In the genomic region with DNA sequence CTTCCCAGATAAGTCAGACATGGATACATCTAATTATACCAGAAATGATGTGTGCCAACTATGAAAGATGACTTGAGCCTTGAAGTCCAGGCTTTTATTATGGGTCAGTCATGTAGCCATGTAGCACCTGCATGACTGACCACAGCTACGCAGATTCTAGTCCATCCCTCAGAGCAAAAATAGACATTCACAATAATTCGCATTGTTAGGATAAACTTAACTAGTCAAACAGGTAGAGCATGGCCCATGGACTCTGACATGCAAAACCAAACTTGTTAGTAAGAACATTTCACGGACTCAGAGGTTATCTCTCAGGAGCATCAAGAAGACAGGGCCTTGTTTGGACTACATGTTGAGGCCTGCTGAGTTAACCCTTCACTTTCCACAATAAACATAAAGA, we compare ENCODE assay signal across 14 cellular contexts.
"Had no signal": no experiment of that assay in that cellular context is flagged by ENCODE, and none has a peak within 500 bp of the region (broad histone marks: within the 10 kb centered on the region; RNA-seq: fewer than 3 reads in every experiment).

No MANE protein-coding gene starts in this region.

- H3K36me3 Mint-ChIP-seq: naive thymus-derived CD8-positive, alpha-beta T cell; type B pancreatic cell had no signal

- H3K4me1 Mint-ChIP-seq: naive thymus-derived CD8-positive, alpha-beta T cell; neural crest cell had no signal

- H3K36me3 ChIP-seq: heart left ventricle, ovary had no signal

- H3K27ac Mint-ChIP-seq: dendritic cell treated with granulocyte-macrophage colony-stimulating factor and Interleukin-4, amounts not matched to agents 40 ng/mL and 50 ng/mL, for 4 days; naive thymus-derived CD8-positive, alpha-beta T cell; progenitor cell of endocrine pancreas; type B pancreatic cell had no signal

- H3K27me3 ChIP-seq: heart left ventricle, ovary had no signal

- H3K9me3 ChIP-seq: heart left ventricle, ovary had no signal

- H3K27me3 Mint-ChIP-seq: dendritic cell treated with granulocyte-macrophage colony-stimulating factor and Interleukin-4, amounts not matched to agents 40 ng/mL and 50 ng/mL, for 4 days; naive thymus-derived CD8-positive, alpha-beta T cell; progenitor cell of endocrine pancreas; type B pancreatic cell had no signal

- H3K9me3 Mint-ChIP-seq: dendritic cell treated with granulocyte-macrophage colony-stimulating factor and Interleukin-4, amounts not matched to agents 40 ng/mL and 50 ng/mL, for 4 days; naive thymus-derived CD8-positive, alpha-beta T cell; type B pancreatic cell had no signal

- DNase-seq: heart left ventricle; hippocampal formation; naive thymus-derived CD8-positive, alpha-beta T cell; ovary; right cardiac atrium; small intestine; stimulated activated CD4-positive, alpha-beta T cell treated with anti-CD3 and anti-CD28 coated beads, Interleukin-2, amount 100 ng/mL, for 48 hours; stimulated activated naive CD4-positive, alpha-beta T cell treated with Interleukin-2 at 50 U/mL for 16 hours had no signal

- H3K4me3 Mint-ChIP-seq: dendritic cell treated with granulocyte-macrophage colony-stimulating factor and Interleukin-4, amounts not matched to agents 40 ng/mL and 50 ng/mL, for 4 days; naive thymus-derived CD8-positive, alpha-beta T cell; neural crest cell; type B pancreatic cell had no signal

- ATAC-seq: heart left ventricle; naive thymus-derived CD8-positive, alpha-beta T cell; right cardiac atrium had no signal

- H3K27ac ChIP-seq: heart left ventricle, ovary had no signal

- H3K4me3 ChIP-seq: heart left ventricle, ovary had no signal

- H3K4me1 ChIP-seq: heart left ventricle had no signal

- FAIRE-seq: frontal cortex, small intestine, urothelium cell line had no signal
